Comparison of ENCODE assay signal across 21 cellular contexts in genomic region chr20:25489221-25489863, GRCh38.
DNase-seq lines count a peak whose midpoint lies in the region; ATAC-seq and TF ChIP-seq lines count a peak whose summit lies in the region.
"Had no signal": no experiment of that assay in that cellular context is flagged by ENCODE, and none has a peak within 500 bp of the region (broad histone marks: within the 10 kb centered on the region; RNA-seq: fewer than 3 reads in every experiment).

No MANE protein-coding gene starts in this region.

- H3K4me3 Mint-ChIP-seq in H9 (peak overlapping the region in 1 of 2 experiments; percentile 27; a peak in 2 of 5 replicates), WTC11 (no peak overlapping the region)
- H3K4me3 Mint-ChIP-seq: CD4-positive, alpha-beta memory T cell had no signal

- no peak overlapping the region for H2BK20ac ChIP-seq in H9 (ENCODE audit: low read depth, low read length, poor library complexity, severe bottlenecking)

- H3K27ac Mint-ChIP-seq in H9 (peak overlapping the region in 2 of 3 experiments; percentile 86 to 91; a peak in 4 of 7 replicates), WTC11 (no peak overlapping the region)
- H3K27ac Mint-ChIP-seq: CD4-positive, alpha-beta memory T cell had no signal

- H3K23ac ChIP-seq in H9 (ENCODE audit: insufficient read length, low read depth, low read length): no peak overlapping the region

- H2BK5ac ChIP-seq in H9 (ENCODE audit: insufficient read length, low read length): no peak overlapping the region

- H3K18ac ChIP-seq in H9 (ENCODE audit: insufficient read length, low read depth, low read length): no peak overlapping the region

- no peak overlapping the region for H4K8ac ChIP-seq in H9 (replicated peaks; ENCODE audit: insufficient read length, low read depth, low read length)

- no peak overlapping the region for H2BK15ac ChIP-seq in H9 (ENCODE audit: low read depth, low read length)

- H2AK5ac ChIP-seq in H9 (ENCODE audit: insufficient read length, low read length): no peak overlapping the region

- H3K27me3 ChIP-seq in BLaER1 (no peaks in the 10 kb centered on the region), H9 (ENCODE audit: insufficient read depth, low read length) (no peaks in the 10 kb centered on the region)
- H3K27me3 ChIP-seq: SJCRH30 had no signal

- peaks cover 97% of the 10 kb centered on the region for H3K4me1 ChIP-seq in BLaER1
- no peaks in the 10 kb centered on the region; the same call in 1 of the 2 replicates for H3K4me1 ChIP-seq in H9 (ENCODE audit: insufficient read depth, low read length)
- H3K4me1 ChIP-seq: HAP-1, SJCRH30 had no signal

- H3K9me3 Mint-ChIP-seq in H9 (no peaks in the 10 kb centered on the region), WTC11 (no peaks in the 10 kb centered on the region)
- H3K9me3 Mint-ChIP-seq: CD4-positive, alpha-beta memory T cell had no signal

- no CpG with 5 or more reads among the region's 15 CpGs for WGBS in H9 (ENCODE audit: extremely low coverage, insufficient read length, low lambda C conversion rate)

- no peak overlapping the region for H3K4me3 ChIP-seq in BLaER1
- H3K4me3 ChIP-seq: HAP-1, SJCRH30 had no signal

- DNase-seq in H9 (no peak), WTC11 (ENCODE audit: low spot score) (peak; percentile 33), iPS-NIHi11 (ENCODE audit: low spot score) (peak; percentile 31), OCI-M1 (lab: John Stamatoyannopoulos, UW) (no peak), GM19240 (ENCODE audit: insufficient read length, low spot score) (no peak)
- DNase-seq: CD4-positive, alpha-beta memory T cell; DMS153; EL; MV-4-11; NCI-H187; NCI-H2227 treated with DMSO at 0.1 percent for 48 hours; NCI-H510A treated with DMSO at 0.1 percent for 48 hours; NCI-H82; PC-3; RPMI8226; SJCRH30 had no signal

- POLR2A ChIA-PET in WTC11 (lab: Charles Lee): no interaction called here

- H3K4me1 Mint-ChIP-seq in H9 (peaks cover 28 to 32% of the 10 kb centered on the region in 2 experiments), WTC11 (peaks cover 24% of the 10 kb centered on the region)

- H3K4me2 ChIP-seq in BLaER1 (peak overlapping the region; percentile 77; the same call in 1 of the 2 replicates), H9 (ENCODE audit: insufficient read depth, insufficient read length, low read length) (peak overlapping the region; percentile 36)
- H3K4me2 ChIP-seq: KMS-11 had no signal

- no peak overlapping the region for H3T11ph ChIP-seq in H9 (ENCODE audit: low read length)

- TF ChIP-seq CTCF in H9 (conservative IDR thresholded peaks at IDR 0.05) (no peak), WTC11 (IDR thresholded peaks at IDR 0.05) (no peak)

- no peak overlapping the region for H2BK120ac ChIP-seq in H9 (ENCODE audit: low read depth, low read length, poor library complexity, severe bottlenecking)

- H3K79me1 ChIP-seq in H9 (ENCODE audit: insufficient read depth, low read depth, low read length, poor library complexity, severe bottlenecking): no peaks in the 10 kb centered on the region

- H3K56ac ChIP-seq in H9 (ENCODE audit: insufficient read length, low read depth, low read length): no peak overlapping the region

- no peaks in the 10 kb centered on the region; the same call in 1 of the 2 replicates for H3K27me3 Mint-ChIP-seq in H9 (ENCODE audit: low read depth)
- H3K27me3 Mint-ChIP-seq in WTC11 (ENCODE audit: low read depth): no peaks in the 10 kb centered on the region
- H3K27me3 Mint-ChIP-seq: CD4-positive, alpha-beta memory T cell had no signal

- no peak overlapping the region for H2BK12ac ChIP-seq in H9 (ENCODE audit: insufficient read length, low read depth, low read length)

- CTCF ChIA-PET in WTC11 (lab: Charles Lee): interaction anchor here (0.6 to 1.5 kb wide), 7 partner anchors 19 to 242 kb away, joined by 3 to 5 read pairs (median 4); partner anchors contain the start of gene PYGB

- no peaks in the 10 kb centered on the region for H3K36me3 ChIP-seq in BLaER1
- H3K36me3 ChIP-seq: HAP-1 had no signal

- no peaks in the 10 kb centered on the region for H3K23me2 ChIP-seq in H9 (ENCODE audit: insufficient read length, low read depth, low read length, poor library complexity, severe bottlenecking)

- H4K5ac ChIP-seq in H9 (ENCODE audit: insufficient read length, low read depth, low read length): no peak overlapping the region

- H3K79me2 ChIP-seq in H9 (ENCODE audit: insufficient read depth, low read length): no peaks in the 10 kb centered on the region

- ATAC-seq in WTC11 (peak; percentile 43), HG02885 (IDR thresholded peaks at IDR 0.05; ENCODE audit: poor library complexity, unreplicated experiment) (no peak), HG02798 (IDR thresholded peaks at IDR 0.05; ENCODE audit: poor library complexity, unreplicated experiment) (no peak)
- ATAC-seq: PC-3 had no signal

- no peak overlapping the region for H2AFZ ChIP-seq in H9 (ENCODE audit: low read length)

- no peaks in the 10 kb centered on the region for H3K9me3 ChIP-seq in BLaER1
- no peaks in the 10 kb centered on the region for H3K9me3 ChIP-seq in H9 (ENCODE audit: control insufficient read depth, low read depth, low read length)
- H3K9me3 ChIP-seq: HAP-1, SJCRH30 had no signal

- H4K20me1 ChIP-seq in BLaER1 (no peaks in the 10 kb centered on the region), H9 (ENCODE audit: control insufficient read depth, insufficient read depth, insufficient read length) (no peaks in the 10 kb centered on the region)

- no peak overlapping the region for H3K4ac ChIP-seq in H9 (ENCODE audit: low read depth, low read length)

- H3K27ac ChIP-seq in BLaER1 (0 out of 2 replicates have a peak overlapping the region, but pooled peaks have one; percentile 14), H9 (ENCODE audit: insufficient read length, low read depth, low read length) (no peak overlapping the region)
- H3K27ac ChIP-seq: KMS-11, SJCRH30 had no signal

- H3K36me3 Mint-ChIP-seq in H9 (ENCODE audit: insufficient read depth in 1 of 3, low read depth in 3 of 3) (peaks cover 29 to 65% (median 58%) of the 10 kb centered on the region in 3 experiments; a peak in 6 of 7 replicates), WTC11 (peaks cover 35% of the 10 kb centered on the region)
- H3K36me3 Mint-ChIP-seq: CD4-positive, alpha-beta memory T cell had no signal

- H4K91ac ChIP-seq in H9 (ENCODE audit: insufficient read length, low read depth, low read length): no peak overlapping the region

- H3K9ac ChIP-seq in BLaER1 (no peak overlapping the region), H9 (ENCODE audit: extremely low read depth, insufficient read length, low read length) (no peak overlapping the region)
- H3K9ac ChIP-seq: KMS-11 had no signal

- peak overlapping the region; percentile 53; the same call in 1 of the 2 replicates for H3K14ac ChIP-seq in H9 (ENCODE audit: insufficient read depth, low read length)

TF ChIP-seq in WTC11, 78 proteins besides CTCF, POLR2A, EP300 and RAD21 (continues in another document):
- TF ChIP-seq ATF1 (CRISPR knock-in tag; IDR thresholded peaks at IDR 0.05) (no peak), PRRX2 (CRISPR knock-in tag; IDR thresholded peaks at IDR 0.05) (no peak), HMGXB4 (CRISPR knock-in tag; IDR thresholded peaks at IDR 0.05) (no peak), CBFB (CRISPR knock-in tag; IDR thresholded peaks at IDR 0.05; ENCODE audit: low read depth) (no peak), CDX4 (CRISPR knock-in tag; IDR thresholded peaks at IDR 0.05; ENCODE audit: borderline replicate concordance) (no peak), NR3C1 (CRISPR knock-in tag; conservative IDR thresholded peaks at IDR 0.05; ENCODE audit: low read depth) (no peak), NFYB (CRISPR knock-in tag; conservative IDR thresholded peaks at IDR 0.05; ENCODE audit: low read depth) (no peak), ETV6 (CRISPR knock-in tag; IDR thresholded peaks at IDR 0.05) (no peak)
- TF ChIP-seq, protein P1, sequence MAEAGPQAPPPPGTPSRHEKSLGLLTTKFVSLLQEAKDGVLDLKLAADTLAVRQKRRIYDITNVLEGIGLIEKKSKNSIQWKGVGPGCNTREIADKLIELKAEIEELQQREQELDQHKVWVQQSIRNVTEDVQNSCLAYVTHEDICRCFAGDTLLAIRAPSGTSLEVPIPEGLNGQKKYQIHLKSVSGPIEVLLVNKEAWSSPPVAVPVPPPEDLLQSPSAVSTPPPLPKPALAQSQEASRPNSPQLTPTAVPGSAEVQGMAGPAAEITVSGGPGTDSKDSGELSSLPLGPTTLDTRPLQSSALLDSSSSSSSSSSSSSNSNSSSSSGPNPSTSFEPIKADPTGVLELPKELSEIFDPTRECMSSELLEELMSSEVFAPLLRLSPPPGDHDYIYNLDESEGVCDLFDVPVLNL (CRISPR knock-in tag; IDR thresholded peaks at IDR 0.05; ENCODE audit: borderline replicate concordance, low read depth): no peak
- TF ChIP-seq, protein P2, sequence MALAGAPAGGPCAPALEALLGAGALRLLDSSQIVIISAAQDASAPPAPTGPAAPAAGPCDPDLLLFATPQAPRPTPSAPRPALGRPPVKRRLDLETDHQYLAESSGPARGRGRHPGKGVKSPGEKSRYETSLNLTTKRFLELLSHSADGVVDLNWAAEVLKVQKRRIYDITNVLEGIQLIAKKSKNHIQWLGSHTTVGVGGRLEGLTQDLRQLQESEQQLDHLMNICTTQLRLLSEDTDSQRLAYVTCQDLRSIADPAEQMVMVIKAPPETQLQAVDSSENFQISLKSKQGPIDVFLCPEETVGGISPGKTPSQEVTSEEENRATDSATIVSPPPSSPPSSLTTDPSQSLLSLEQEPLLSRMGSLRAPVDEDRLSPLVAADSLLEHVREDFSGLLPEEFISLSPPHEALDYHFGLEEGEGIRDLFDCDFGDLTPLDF (CRISPR knock-in tag; IDR thresholded peaks at IDR 0.05): no peak

Comparison
In these comparisons a context has a peak if more than half of its experiments do, and no peak if none do; other contexts are left out.
1. DNase-seq: peak in WTC11 (single experiment) and iPS-NIHi11 (single experiment); none in H9 (single experiment), OCI-M1 (single experiment) and GM19240 (single experiment).